Comparison of ENCODE assay signal across 8 cellular contexts in the genomic region with DNA sequence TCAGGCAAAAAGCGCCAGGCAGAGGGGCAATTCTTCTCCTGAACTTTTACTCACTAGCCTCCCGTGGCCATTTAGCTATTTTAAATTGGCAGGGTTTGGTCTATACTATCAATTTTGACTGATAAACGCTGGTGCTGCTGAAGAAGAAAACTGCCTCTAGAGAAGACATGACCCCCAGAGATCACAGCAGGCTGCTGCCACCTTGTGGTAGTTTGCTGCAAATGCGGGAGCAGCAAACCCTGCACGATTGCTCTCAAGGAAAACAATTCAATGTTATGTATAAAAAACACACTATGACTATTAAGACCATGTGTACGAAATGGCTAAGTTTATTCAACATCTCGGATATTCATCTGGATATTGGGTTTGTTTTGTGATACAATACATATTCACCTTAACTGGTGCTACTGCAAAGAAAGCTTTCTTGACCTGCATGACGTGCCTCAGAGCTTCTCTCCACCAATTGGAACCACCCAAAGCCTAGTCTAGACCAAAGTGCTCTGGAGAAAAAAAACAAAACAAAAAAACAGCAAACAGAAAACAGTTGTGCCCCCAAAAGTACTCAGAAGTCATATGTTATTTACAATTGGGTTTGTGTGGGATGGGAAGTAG. TPM values are rescaled to one million over a fixed set of nuclear protein-coding genes. Genes with fewer than 3 reads are reported as not detected.
DNase-seq lines count a peak whose midpoint lies in the region; ATAC-seq and TF ChIP-seq lines count a peak whose summit lies in the region.

No MANE protein-coding gene starts in this region.

- H3K4me3 Mint-ChIP-seq in CD14-positive monocyte, result no peak overlapping the region

- H3K27me3 ChIP-seq in fibroblast of lung (ENCODE audit: control insufficient read depth, insufficient read depth, low read length) (no peaks in the 10 kb centered on the region), thoracic aorta (replicated peaks; ENCODE audit: insufficient read depth) (no peaks in the 10 kb centered on the region)

- H3K27ac Mint-ChIP-seq in CD14-positive monocyte, result no peak overlapping the region

- intact Hi-C loops in CD14-positive monocyte (cut with micrococcal nuclease), result loop anchor here in 1 of 2 donors (10.0 kb wide), 1 partner anchor 1449 kb away; a partner anchor contains a TSS

- ATAC-seq in GM19025 (IDR thresholded peaks at IDR 0.05; ENCODE audit: low read depth, unreplicated experiment) (peak; percentile 77), HG03442 (IDR thresholded peaks at IDR 0.05; ENCODE audit: unreplicated experiment) (peak; percentile 86), thoracic aorta (ENCODE audit: insufficient number of reproducible peaks, low FRiP score, low read depth) (no peak)

- H3K36me3 ChIP-seq in fibroblast of lung (ENCODE audit: control insufficient read depth, insufficient read depth, low read length) (peaks cover 17% of the 10 kb centered on the region), thoracic aorta (peaks cover 26% of the 10 kb centered on the region)

- no peak overlapping the region for H3K9ac ChIP-seq in fibroblast of lung (ENCODE audit: insufficient read depth, low read length)

- H2AFZ ChIP-seq in fibroblast of lung (ENCODE audit: low read length), result no peak overlapping the region

- no peaks in the 10 kb centered on the region for H3K27me3 Mint-ChIP-seq in CD14-positive monocyte (ENCODE audit: low read depth in 3 of 3)

- H3K9me3 Mint-ChIP-seq in CD14-positive monocyte, result peaks cover 0 to 2% (median 0%) of the 10 kb centered on the region in 7 donors

- peaks cover 63 to 79% of the 10 kb centered on the region in 2 donors for H3K36me3 Mint-ChIP-seq in CD14-positive monocyte

- DNase-seq in CD14-positive monocyte (ENCODE audit: low spot score) (no peak), OCI-M1 (lab: John Stamatoyannopoulos, UW) (peak; percentile 83), fibroblast of lung (ENCODE audit: low read depth in 2 of 2) (peak; percentile 33 to 74), occipital lobe (lab: John Stamatoyannopoulos, UW) (peak; percentile 21), thoracic aorta (ENCODE audit: low spot score) (no peak)
- DNase-seq in activated T-cell treated with anti-CD3 and anti-CD28 coated beads, Interleukin-2, amount 50 U/mL, for 1 hour, result peak; percentile 71

- H3K27ac ChIP-seq in fibroblast of lung (ENCODE audit: insufficient read depth, low read length) (no peak overlapping the region), thoracic aorta (no peak overlapping the region)

- TF ChIP-seq CTCF in CD14-positive monocyte (IDR thresholded peaks at IDR 0.05) (peak; percentile 94), fibroblast of lung (conservative IDR thresholded peaks at IDR 0.05 in 1 of 2, IDR thresholded peaks at IDR 0.05 in 1 of 2; ENCODE audit: low read depth in 1 of 2, low read length in 2 of 2) (peak; percentile 95 to 100), thoracic aorta (IDR thresholded peaks at IDR 0.05) (peak; percentile 84)

- H3K9me3 ChIP-seq in fibroblast of lung (ENCODE audit: control insufficient read depth, insufficient read depth, low read depth, low read length) (no peaks in the 10 kb centered on the region), thoracic aorta (no peaks in the 10 kb centered on the region)

- H4K20me1 ChIP-seq in fibroblast of lung (ENCODE audit: control insufficient read depth, extremely low read depth, insufficient read depth, low read length), result no peaks in the 10 kb centered on the region

- H3K4me2 ChIP-seq in fibroblast of lung (ENCODE audit: extremely low read depth, insufficient read depth, low read length), result no peak overlapping the region

- H3K4me1 ChIP-seq in fibroblast of lung (ENCODE audit: control insufficient read depth, extremely low read depth, insufficient read depth, low read length) (peaks cover 9% of the 10 kb centered on the region), thoracic aorta (ENCODE audit: control insufficient read depth in 1 of 2, low read depth in 2 of 2) (no peaks in the 10 kb centered on the region)

- H3K4me1 Mint-ChIP-seq in CD14-positive monocyte, result no peaks in the 10 kb centered on the region

- H3K4me3 ChIP-seq in fibroblast of lung (replicated peaks in 1 of 4; ENCODE audit: control extremely low read depth in 1 of 4, insufficient read depth in 1 of 4, low read depth in 3 of 4, low read length in 4 of 4) (no peak overlapping the region), thoracic aorta (no peak overlapping the region)

- no peaks in the 10 kb centered on the region for H3K79me2 ChIP-seq in fibroblast of lung (ENCODE audit: control insufficient read depth, insufficient read depth, low read length)

RNA-seq across cellular contexts. Expression of a gene that starts 19.5 kb away (rescaled TPM):
- polyA plus RNA-seq in CD14-positive monocyte, result not detected
- not detected in 2 replicates for total RNA-seq in fibroblast of lung
- not detected in 2 replicates for polyA plus RNA-seq in fibroblast of lung
- polyA plus RNA-seq in fibroblast of lung (2012), result not detected in 2 replicates
- polyA minus RNA-seq in fibroblast of lung (ENCODE audit: low replicate concordance), result not detected in 2 replicates
- not detected for total RNA-seq in occipital lobe
- not detected for total RNA-seq in thoracic aorta

RNA-seq across cellular contexts. Expression of a gene that starts 20.7 kb away (rescaled TPM):
- polyA plus RNA-seq in CD14-positive monocyte (10 to 100 TPM; 12.1 to 15.3 TPM), fibroblast of lung (40.3 and 89.5 TPM in 2 replicates)
- total RNA-seq in fibroblast of lung (15.9 and 18.0 TPM in 2 replicates), occipital lobe (15.0 TPM), thoracic aorta (10 to 100 TPM; 24.0 to 30.8 TPM)
- 24.5 and 57.0 TPM in 2 replicates for polyA plus RNA-seq in fibroblast of lung (2012)
- 27.7 and 117 TPM in 2 replicates for polyA minus RNA-seq in fibroblast of lung (ENCODE audit: low replicate concordance)

Comparison
In these comparisons a context has a peak if more than half of its experiments do, and no peak if none do; other contexts are left out.
1. DNase-seq: peak in OCI-M1 (single experiment), activated T-cell treated with anti-CD3 and anti-CD28 coated beads, Interleukin-2, amount 50 U/mL, for 1 hour (single experiment), fibroblast of lung (2 of 2) and occipital lobe (single experiment); none in CD14-positive monocyte (single experiment) and thoracic aorta (single experiment).
2. Peak in every context shown above with its lines, with median percentiles within 50 percentile points of each other: CTCF ChIP-seq.